1 cellular context compared by ENCODE assay signal in genomic region chrX:49069038-49069437, GRCh38.
TF ChIP-seq lines count a peak whose summit lies in the region.

No MANE protein-coding gene starts in this region.

TF ChIP-seq in HCT116, 20 proteins besides CTCF, POLR2A, EP300 and RAD21 (continued from another document):
- TF ChIP-seq TCF7L2 (IDR thresholded peaks at IDR 0.05; ENCODE audit: borderline replicate concordance, extremely low read depth, insufficient read depth, insufficient read length) (no peak), POLR2AphosphoS5 (IDR thresholded peaks at IDR 0.05; ENCODE audit: low read depth, low read length) (no peak), CBX3 (IDR thresholded peaks at IDR 0.05; ENCODE audit: low read depth) (no peak), ATF3 (IDR thresholded peaks at IDR 0.05) (no peak)
